ENCODE assay signal across 22 cellular contexts in genomic region chr1:219419860-219420259, GRCh38.
"Had no signal": no experiment of that assay in that cellular context is flagged by ENCODE, and none has a peak within 500 bp of the region (broad histone marks: within the 10 kb centered on the region; RNA-seq: fewer than 3 reads in every experiment).

No MANE protein-coding gene starts in this region.

- H3K27me3 ChIP-seq: dorsolateral prefrontal cortex, left lung, ovary, right atrium auricular region, sigmoid colon, spleen, tibial nerve, upper lobe of left lung had no signal

- H3K27ac ChIP-seq: dorsolateral prefrontal cortex, left lung, ovary, right atrium auricular region, sigmoid colon, spleen, thoracic aorta, tibial nerve, upper lobe of left lung had no signal

- H3K27ac Mint-ChIP-seq: mesothelial cell of epicardium; naive thymus-derived CD8-positive, alpha-beta T cell; stimulated activated memory B cell treated with anti-CD40 and anti-IgM and Interleukin-4, amounts not matched to agents 10 μg/mL and 1 μg/mL and 100 μg/mL, for 72 hours had no signal

- ATAC-seq: left lung; naive thymus-derived CD8-positive, alpha-beta T cell; stimulated activated memory B cell treated with anti-CD40 and anti-IgM and Interleukin-4, amounts not matched to agents 10 μg/mL and 1 μg/mL and 100 μg/mL, for 72 hours; stimulated activated naive CD8-positive, alpha-beta T cell treated with anti-CD3 and anti-CD28 coated beads, Interleukin-15, Interleukin-2, amounts not matched to agents 100 U/mL and 50 U/mL, for 24 hours had no signal

- H3K4me1 Mint-ChIP-seq: mesothelial cell of epicardium; naive thymus-derived CD8-positive, alpha-beta T cell; stimulated activated memory B cell treated with anti-CD40 and anti-IgM and Interleukin-4, amounts not matched to agents 10 μg/mL and 1 μg/mL and 100 μg/mL, for 72 hours had no signal

- H3K9me3 ChIP-seq: left lung, ovary, right atrium auricular region, sigmoid colon, spleen, thoracic aorta, tibial nerve, upper lobe of left lung had no signal

- H3K27me3 Mint-ChIP-seq: stimulated activated memory B cell treated with anti-CD40 and anti-IgM and Interleukin-4, amounts not matched to agents 10 μg/mL and 1 μg/mL and 100 μg/mL, for 72 hours had no signal

- FAIRE-seq: colon, frontal cortex, keratinocyte, urothelium cell line had no signal

- H3K4me1 ChIP-seq: left lung, right atrium auricular region, sigmoid colon, spleen, tibial nerve, upper lobe of left lung had no signal

- H3K4me3 Mint-ChIP-seq: mesothelial cell of epicardium; naive thymus-derived CD8-positive, alpha-beta T cell; stimulated activated memory B cell treated with anti-CD40 and anti-IgM and Interleukin-4, amounts not matched to agents 10 μg/mL and 1 μg/mL and 100 μg/mL, for 72 hours had no signal

- DNase-seq: dorsolateral prefrontal cortex; effector CD4-positive, alpha-beta T cell; head of caudate nucleus; left lung; mesenchymal stem cell; naive thymus-derived CD8-positive, alpha-beta T cell; occipital lobe; ovary; sigmoid colon; spleen; stimulated activated CD4-positive, alpha-beta T cell treated with anti-CD3 and anti-CD28 coated beads, Interleukin-4, amount 100 ng/mL, for 4 hours; stimulated activated naive CD8-positive, alpha-beta T cell treated with anti-CD3 and anti-CD28 coated beads, Interleukin-15, Interleukin-2, amounts not matched to agents 100 U/mL and 50 U/mL, for 24 hours; upper lobe of left lung had no signal

- H3K36me3 ChIP-seq: left lung, ovary, right atrium auricular region, sigmoid colon, spleen, thoracic aorta, tibial nerve, upper lobe of left lung had no signal

- H3K4me3 ChIP-seq: dorsolateral prefrontal cortex, left lung, ovary, right atrium auricular region, sigmoid colon, spleen, thoracic aorta, tibial nerve, upper lobe of left lung had no signal

- H3K9me3 Mint-ChIP-seq: mesothelial cell of epicardium; naive thymus-derived CD8-positive, alpha-beta T cell; stimulated activated memory B cell treated with anti-CD40 and anti-IgM and Interleukin-4, amounts not matched to agents 10 μg/mL and 1 μg/mL and 100 μg/mL, for 72 hours had no signal

- H3K36me3 Mint-ChIP-seq: mesothelial cell of epicardium; naive thymus-derived CD8-positive, alpha-beta T cell; stimulated activated memory B cell treated with anti-CD40 and anti-IgM and Interleukin-4, amounts not matched to agents 10 μg/mL and 1 μg/mL and 100 μg/mL, for 72 hours had no signal
